ENCODE assay signal across 1 cellular context in genomic region chr9:4662108-4662988, GRCh38.
A peak's percentile ranks its signal among the peaks of the same experiment; 100 is the strongest.
TF ChIP-seq lines count a peak whose summit lies in the region.

Gene PLPP6, plus strand, starts transcription at chr9:4662294. Its CDS starts 82 bp downstream, at chr9:4662376.

TF ChIP-seq in HepG2, 621 proteins besides CTCF, POLR2A, EP300 and RAD21 (continued from another document and continues in another):
- TF ChIP-seq MAZ (IDR thresholded peaks at IDR 0.05; ENCODE audit: borderline replicate concordance, low read depth, low read length), result peak; percentile 90
- TF ChIP-seq MAZ (CRISPR knock-in tag; IDR thresholded peaks at IDR 0.05; ENCODE audit: low read depth), result no peak; the same call in 1 of the 2 replicates
- 0 out of 2 replicates have a peak, but pooled peaks have one; percentile 66 for TF ChIP-seq ZNF274 (CRISPR knock-in tag; IDR thresholded peaks at IDR 0.05)
- no peak for TF ChIP-seq CC2D1A (CRISPR knock-in tag; IDR thresholded peaks at IDR 0.05)
- TF ChIP-seq, protein P1, sequence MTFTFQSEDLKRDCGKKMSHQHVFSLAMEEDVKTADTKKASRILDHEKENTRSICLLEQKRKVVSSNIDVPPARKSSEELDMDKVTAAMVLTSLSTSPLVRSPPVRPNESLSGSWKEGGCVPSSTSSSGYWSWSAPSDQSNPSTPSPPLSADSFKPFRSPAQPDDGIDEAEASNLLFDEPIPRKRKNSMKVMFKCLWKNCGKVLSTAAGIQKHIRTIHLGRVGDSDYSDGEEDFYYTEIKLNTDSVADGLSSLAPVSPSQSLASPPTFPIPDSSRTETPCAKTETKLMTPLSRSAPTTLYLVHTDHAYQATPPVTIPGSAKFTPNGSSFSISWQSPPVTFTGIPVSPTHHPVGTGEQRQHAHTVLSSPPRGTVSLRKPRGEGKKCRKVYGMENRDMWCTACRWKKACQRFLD (CRISPR knock-in tag; IDR thresholded peaks at IDR 0.05; ENCODE audit: borderline replicate concordance), result peak; percentile 70; the same call in 1 of the 2 replicates
- TF ChIP-seq RFX5 (IDR thresholded peaks at IDR 0.05; ENCODE audit: low read depth, low read length), result peak; percentile 17; the same call in 1 of the 2 replicates
- peak; percentile 81 for TF ChIP-seq ZNF563 (CRISPR knock-in tag; IDR thresholded peaks at IDR 0.05)
- TF ChIP-seq ZNF280D (CRISPR knock-in tag; IDR thresholded peaks at IDR 0.05), result 0 out of 2 replicates have a peak, but pooled peaks have one; percentile 45
- peak; percentile 50; the same call in 1 of the 2 replicates for TF ChIP-seq MIER3 (CRISPR knock-in tag; IDR thresholded peaks at IDR 0.05; ENCODE audit: borderline replicate concordance)
- TF ChIP-seq HMG20B (CRISPR knock-in tag; conservative IDR thresholded peaks at IDR 0.05), result 0 out of 2 replicates have a peak, but pooled peaks have one; percentile 45
- peak; percentile 80; the same call in 1 of the 2 replicates for TF ChIP-seq SNAPC4 (CRISPR knock-in tag; IDR thresholded peaks at IDR 0.05)
- peak; percentile 90 for TF ChIP-seq ZEB1 (IDR thresholded peaks at IDR 0.05; ENCODE audit: insufficient replicate concordance, low read depth)
- peak; percentile 83; the same call in 1 of the 2 replicates for TF ChIP-seq YEATS2 (CRISPR knock-in tag; IDR thresholded peaks at IDR 0.05; ENCODE audit: borderline replicate concordance)
- TF ChIP-seq FOXO1 (CRISPR knock-in tag; IDR thresholded peaks at IDR 0.05), result no peak; the same call in 1 of the 2 replicates
- peak; percentile 76; the same call in 1 of the 2 replicates for TF ChIP-seq MZF1 (CRISPR knock-in tag; IDR thresholded peaks at IDR 0.05; ENCODE audit: borderline replicate concordance)
- peak in 1 of 2 experiments; percentile 4; a peak in 1 of 4 replicates for TF ChIP-seq REST (IDR thresholded peaks at IDR 0.05; ENCODE audit: borderline replicate concordance in 1 of 2, low read depth in 1 of 2, low read length in 2 of 2)
- TF ChIP-seq SIN3B (IDR thresholded peaks at IDR 0.05; ENCODE audit: low read length), result no peak
- TF ChIP-seq, protein P2, sequence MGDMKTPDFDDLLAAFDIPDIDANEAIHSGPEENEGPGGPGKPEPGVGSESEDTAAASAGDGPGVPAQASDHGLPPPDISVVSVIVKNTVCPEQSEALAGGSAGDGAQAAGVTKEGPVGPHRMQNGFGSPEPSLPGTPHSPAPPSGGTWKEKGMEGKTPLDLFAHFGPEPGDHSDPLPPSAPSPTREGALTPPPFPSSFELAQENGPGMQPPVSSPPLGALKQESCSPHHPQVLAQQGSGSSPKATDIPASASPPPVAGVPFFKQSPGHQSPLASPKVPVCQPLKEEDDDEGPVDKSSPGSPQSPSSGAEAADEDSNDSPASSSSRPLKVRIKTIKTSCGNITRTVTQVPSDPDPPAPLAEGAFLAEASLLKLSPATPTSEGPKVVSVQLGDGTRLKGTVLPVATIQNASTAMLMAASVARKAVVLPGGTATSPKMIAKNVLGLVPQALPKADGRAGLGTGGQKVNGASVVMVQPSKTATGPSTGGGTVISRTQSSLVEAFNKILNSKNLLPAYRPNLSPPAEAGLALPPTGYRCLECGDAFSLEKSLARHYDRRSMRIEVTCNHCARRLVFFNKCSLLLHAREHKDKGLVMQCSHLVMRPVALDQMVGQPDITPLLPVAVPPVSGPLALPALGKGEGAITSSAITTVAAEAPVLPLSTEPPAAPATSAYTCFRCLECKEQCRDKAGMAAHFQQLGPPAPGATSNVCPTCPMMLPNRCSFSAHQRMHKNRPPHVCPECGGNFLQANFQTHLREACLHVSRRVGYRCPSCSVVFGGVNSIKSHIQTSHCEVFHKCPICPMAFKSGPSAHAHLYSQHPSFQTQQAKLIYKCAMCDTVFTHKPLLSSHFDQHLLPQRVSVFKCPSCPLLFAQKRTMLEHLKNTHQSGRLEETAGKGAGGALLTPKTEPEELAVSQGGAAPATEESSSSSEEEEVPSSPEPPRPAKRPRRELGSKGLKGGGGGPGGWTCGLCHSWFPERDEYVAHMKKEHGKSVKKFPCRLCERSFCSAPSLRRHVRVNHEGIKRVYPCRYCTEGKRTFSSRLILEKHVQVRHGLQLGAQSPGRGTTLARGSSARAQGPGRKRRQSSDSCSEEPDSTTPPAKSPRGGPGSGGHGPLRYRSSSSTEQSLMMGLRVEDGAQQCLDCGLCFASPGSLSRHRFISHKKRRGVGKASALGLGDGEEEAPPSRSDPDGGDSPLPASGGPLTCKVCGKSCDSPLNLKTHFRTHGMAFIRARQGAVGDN (CRISPR knock-in tag; IDR thresholded peaks at IDR 0.05), result peak; percentile 97
- TF ChIP-seq THAP11 (CRISPR knock-in tag; IDR thresholded peaks at IDR 0.05), result peak; percentile 84
- TF ChIP-seq IRF9 (CRISPR knock-in tag; IDR thresholded peaks at IDR 0.05; ENCODE audit: borderline replicate concordance), result 0 out of 2 replicates have a peak, but pooled peaks have one; percentile 63
- TF ChIP-seq ZNF580 (CRISPR knock-in tag; IDR thresholded peaks at IDR 0.05; ENCODE audit: borderline replicate concordance, low read depth), result peak; percentile 90
- TF ChIP-seq TBL1XR1 (IDR thresholded peaks at IDR 0.05; ENCODE audit: borderline replicate concordance, low read length, partially characterized antibody), result peak; percentile 51
- TF ChIP-seq ZNF713 (CRISPR knock-in tag; IDR thresholded peaks at IDR 0.05), result 0 out of 2 replicates have a peak, but pooled peaks have one; percentile 5
- TF ChIP-seq HNRNPL (IDR thresholded peaks at IDR 0.05; ENCODE audit: low read depth, low read length), result peak; percentile 75; the same call in 1 of the 2 replicates
- TF ChIP-seq NFKBIZ (CRISPR knock-in tag; IDR thresholded peaks at IDR 0.05), result peak; percentile 63; the same call in 1 of the 2 replicates
- TF ChIP-seq SP4 (CRISPR knock-in tag; IDR thresholded peaks at IDR 0.05), result peak; percentile 65; the same call in 1 of the 2 replicates
- peak; percentile 65 for TF ChIP-seq BORCS8-MEF2B (CRISPR knock-in tag; IDR thresholded peaks at IDR 0.05)
- TF ChIP-seq TBP (CRISPR knock-in tag; IDR thresholded peaks at IDR 0.05), result 0 out of 2 replicates have a peak, but pooled peaks have one; percentile 31
- TF ChIP-seq ZNF468 (CRISPR knock-in tag; IDR thresholded peaks at IDR 0.05), result no peak
- no peak for TF ChIP-seq NR3C1 (CRISPR knock-in tag; IDR thresholded peaks at IDR 0.05)
